In genomic region chr3:72185549-72186484, GRCh38 we compare ENCODE assay signal across 10 cellular contexts.
DNase-seq lines count a peak whose midpoint lies in the region; ATAC-seq and TF ChIP-seq lines count a peak whose summit lies in the region.
"Had no signal": no experiment of that assay in that cellular context is flagged by ENCODE, and none has a peak within 500 bp of the region (broad histone marks: within the 10 kb centered on the region; RNA-seq: fewer than 3 reads in every experiment).

No MANE protein-coding gene starts in this region.

- H3K14ac ChIP-seq in neuronal stem cell (ENCODE audit: low read length): no peak overlapping the region

- no peak for TF ChIP-seq CTCF in progenitor cell of endocrine pancreas (IDR thresholded peaks at IDR 0.05; ENCODE audit: unreplicated experiment)

- H4K91ac ChIP-seq in neuronal stem cell (ENCODE audit: low read depth, low read length, poor library complexity): no peak overlapping the region

- H3K27me3 ChIP-seq in neuronal stem cell (ENCODE audit: control insufficient read depth in 3 of 3, insufficient read depth in 3 of 3, low read depth in 1 of 3, low read length in 3 of 3): no peaks in the 10 kb centered on the region
- H3K27me3 ChIP-seq: vagina had no signal

- H3K9ac ChIP-seq in neuronal stem cell (ENCODE audit: low read depth, low read length, poor library complexity): no peak overlapping the region

- H3K4me3 ChIP-seq in neuronal stem cell (ENCODE audit: low read length in 2 of 2): no peak overlapping the region
- H3K4me3 ChIP-seq: vagina had no signal

- no peak overlapping the region for H4K8ac ChIP-seq in neuronal stem cell (ENCODE audit: low read depth, low read length)

- H3K9me3 Mint-ChIP-seq in progenitor cell of endocrine pancreas (ENCODE audit: low read depth): no peaks in the 10 kb centered on the region

- no peak overlapping the region for H3K4ac ChIP-seq in neuronal stem cell (ENCODE audit: low read length)

- peaks cover 5% of the 10 kb centered on the region for H3K27me3 Mint-ChIP-seq in progenitor cell of endocrine pancreas

- H3K4me1 ChIP-seq in neuronal stem cell (ENCODE audit: control insufficient read depth in 2 of 2, insufficient read depth in 1 of 2, low read depth in 1 of 2, low read length in 2 of 2): peaks cover 0 to 2% of the 10 kb centered on the region in 2 donors
- H3K4me1 ChIP-seq: vagina had no signal

- no peak overlapping the region for H2AK5ac ChIP-seq in neuronal stem cell (ENCODE audit: low read depth, low read length)

- no peaks in the 10 kb centered on the region for H3K36me3 Mint-ChIP-seq in progenitor cell of endocrine pancreas (ENCODE audit: insufficient read depth)

- H3K79me1 ChIP-seq in neuronal stem cell (ENCODE audit: low read depth, low read length): no peaks in the 10 kb centered on the region

- no CpG with 5 or more reads among the region's 9 CpGs for WGBS in neuronal stem cell (ENCODE audit: extremely low coverage in 2 of 2, insufficient read length in 2 of 2, insufficient replicate concordance in 1 of 2), 2 donors

- peak; percentile 74 for ATAC-seq in HG02610 (IDR thresholded peaks at IDR 0.05; ENCODE audit: unreplicated experiment)
- ATAC-seq in GM19023 (IDR thresholded peaks at IDR 0.05; ENCODE audit: unreplicated experiment): no peak
- no peak for ATAC-seq in left lobe of liver
- no peak for ATAC-seq in HG03095 (IDR thresholded peaks at IDR 0.05; ENCODE audit: unreplicated experiment)

- H3K36me3 ChIP-seq in neuronal stem cell (replicated peaks in 1 of 2; ENCODE audit: control insufficient read depth in 2 of 2, insufficient read depth in 2 of 2, low read length in 2 of 2): no peaks in the 10 kb centered on the region
- H3K36me3 ChIP-seq: vagina had no signal

- H2BK15ac ChIP-seq in neuronal stem cell (ENCODE audit: low read length): peak overlapping the region; percentile 6

- peak; percentile 12 for DNase-seq in Caki2 (ENCODE audit: low read depth)
- peak; percentile 7 for DNase-seq in activated naive CD8-positive, alpha-beta T cell treated with anti-CD3 and anti-CD28 coated beads, Interleukin-2, amount 50 U/mL, for 16 hours (ENCODE audit: low read depth, low spot score)
- no peak for DNase-seq in neuronal stem cell (ENCODE audit: low spot score)
- DNase-seq in progenitor cell of endocrine pancreas (ENCODE audit: low spot score, unreplicated experiment): no peak
- DNase-seq in left lobe of liver (ENCODE audit: low spot score): no peak
- DNase-seq: SIG-M5 had no signal

- no peak overlapping the region for H3K23ac ChIP-seq in neuronal stem cell (ENCODE audit: low read depth, low read length, poor library complexity)

- no peak overlapping the region for H2BK12ac ChIP-seq in neuronal stem cell (ENCODE audit: low read length)

- no peak overlapping the region for H2BK5ac ChIP-seq in neuronal stem cell (ENCODE audit: low read length)

- no peak overlapping the region for H3K27ac ChIP-seq in neuronal stem cell (replicated peaks; ENCODE audit: low read length)
- H3K27ac ChIP-seq: vagina had no signal

- no peak overlapping the region for H3K4me3 Mint-ChIP-seq in progenitor cell of endocrine pancreas (ENCODE audit: low read depth)

- H2AFZ ChIP-seq in neuronal stem cell (ENCODE audit: low read length): no peak overlapping the region

- no peak overlapping the region for H3K18ac ChIP-seq in neuronal stem cell (ENCODE audit: low read length)

- in situ Hi-C loops in Caki2 (cut with HindIII; ENCODE audit: low pct_unique_long_range_greater_than_20kb, low sequenced_read_pairs): no loop called here

- peaks cover 2% of the 10 kb centered on the region for H3K4me1 Mint-ChIP-seq in progenitor cell of endocrine pancreas (ENCODE audit: low read depth)

- no peak overlapping the region for H3K4me2 ChIP-seq in neuronal stem cell (ENCODE audit: insufficient read depth, low read length, poor library complexity, severe bottlenecking)

- H2BK120ac ChIP-seq in neuronal stem cell (ENCODE audit: low read depth, low read length): no peak overlapping the region

- H3K27ac Mint-ChIP-seq in progenitor cell of endocrine pancreas: no peak overlapping the region

- no peaks in the 10 kb centered on the region for H3K9me3 ChIP-seq in neuronal stem cell (replicated peaks in 1 of 2; ENCODE audit: control insufficient read depth in 2 of 2, insufficient read depth in 1 of 2, low read depth in 1 of 2, low read length in 2 of 2)
- H3K9me3 ChIP-seq: vagina had no signal

Comparison
In these comparisons a context has a peak if more than half of its experiments do, and no peak if none do; other contexts are left out.
1. DNase-seq: peak in Caki2 (single experiment) and activated naive CD8-positive, alpha-beta T cell treated with anti-CD3 and anti-CD28 coated beads, Interleukin-2, amount 50 U/mL, for 16 hours (single experiment); none in neuronal stem cell (single experiment), progenitor cell of endocrine pancreas (single experiment) and left lobe of liver (single experiment).